ENCODE assay signal across 26 cellular contexts in the genomic region with DNA sequence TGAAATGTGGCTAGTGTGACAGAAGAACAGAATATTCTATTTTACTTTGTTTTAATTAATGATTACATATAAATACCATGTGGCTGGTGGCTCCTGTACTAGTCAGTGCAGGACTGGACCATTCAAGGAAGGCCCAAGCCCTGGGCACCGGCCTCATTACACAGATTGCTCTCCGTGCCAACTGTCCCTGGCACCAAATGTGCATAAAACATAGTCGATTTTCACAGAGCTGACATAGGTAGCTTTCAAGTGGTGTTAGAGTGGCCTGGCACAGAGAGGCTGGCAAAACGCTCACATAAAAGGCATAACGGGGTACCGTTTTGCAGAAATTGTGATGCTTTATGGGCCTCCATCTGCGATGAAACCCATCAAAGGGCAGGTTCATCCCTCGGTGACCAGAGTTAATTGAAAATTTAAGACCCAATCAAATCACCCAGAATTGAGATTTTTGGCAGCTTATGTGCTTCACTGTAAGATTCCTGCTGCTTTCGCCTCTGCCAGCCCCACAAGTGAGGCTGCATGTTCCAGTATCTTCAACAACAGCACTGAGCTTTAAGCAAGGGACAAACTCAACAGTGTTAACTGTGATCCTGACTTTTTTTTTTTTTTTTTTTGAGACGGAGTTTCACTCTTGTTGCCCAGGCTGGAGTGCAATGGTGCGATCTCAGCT.
"Had no signal": no experiment of that assay in that cellular context is flagged by ENCODE, and none has a peak within 500 bp of the region (broad histone marks: within the 10 kb centered on the region; RNA-seq: fewer than 3 reads in every experiment).

No MANE protein-coding gene starts in this region.

- H3K9me3 ChIP-seq: colonic mucosa had no signal

- H3K4me3 Mint-ChIP-seq: activated CD4-positive, alpha-beta T cell treated with anti-CD3 and anti-CD28 coated beads, Interleukin-2, amount 10 ng/mL, durations not matched to agents 24 days and 14 days; activated CD8-positive, alpha-beta memory T cell treated with anti-CD3 and anti-CD28 coated beads, Interleukin-2, amount 10 ng/mL, durations not matched to agents 7 days and 5 days; activated naive CD8-positive, alpha-beta T cell treated with anti-CD3 and anti-CD28 coated beads, Interleukin-2, amount 50 U/mL, for 24 hours; activated T-cell treated with anti-CD3 and anti-CD28 coated beads, Interleukin-2, amount 50 U/mL, for 24 hours; WTC11 had no signal

- DNase-seq: activated CD4-positive, alpha-beta T cell treated with anti-CD3 and anti-CD28 coated beads for 1 hour; activated CD4-positive, alpha-beta T cell treated with anti-CD3 and anti-CD28 coated beads, Interleukin-2, amount 10 ng/mL, durations not matched to agents 24 days and 14 days; activated CD4-positive, alpha-beta T cell treated with anti-CD3 and anti-CD28 coated beads, Interleukin-2, amount 50 U/mL, for 48 hours; activated CD8-positive, alpha-beta memory T cell treated with anti-CD3 and anti-CD28 coated beads, Interleukin-2, amount 10 ng/mL, durations not matched to agents 7 days and 5 days; activated effector memory CD4-positive, alpha-beta T cell treated with anti-CD3 and anti-CD28 coated beads, Interleukin-2, amount 50 U/mL, for 16 hours; activated naive CD4-positive, alpha-beta T cell treated with Interleukin-2 at 50 U/mL for 16 hours; activated naive CD8-positive, alpha-beta T cell treated with anti-CD3 and anti-CD28 coated beads, Interleukin-2, amount 50 U/mL, for 24 hours; activated T-cell treated with anti-CD3 and anti-CD28 coated beads, Interleukin-2, amount 50 U/mL, for 24 hours; amygdala; brain microvascular endothelial cell; cerebellar nuclear complex; colonic mucosa; Kasumi-1; NCI-H1417; NCI-H1930; NCI-H345; NCI-H510A; NCI-H69; PC-9; SHP77 treated with DMSO at 0.1 percent for 48 hours; T-helper 17 cell; T-helper 9 cell had no signal

- H3K27ac Mint-ChIP-seq: activated CD4-positive, alpha-beta T cell treated with anti-CD3 and anti-CD28 coated beads, Interleukin-2, amount 10 ng/mL, durations not matched to agents 24 days and 14 days; activated CD8-positive, alpha-beta memory T cell treated with anti-CD3 and anti-CD28 coated beads, Interleukin-2, amount 10 ng/mL, durations not matched to agents 7 days and 5 days; activated T-helper 1 cell treated with anti-CD3 and anti-CD28 coated beads, Interleukin-12 subunit alpha, Interleukin-12 subunit beta, Interleukin-2, Interleukin-4 antibody, amounts not matched to agents 30 ng/mL and 10 ng/mL and 1 ng/mL, durations not matched to agents 14 hours and 24 hours and 36 hours; WTC11 had no signal

- H3K9me3 Mint-ChIP-seq: activated naive CD4-positive, alpha-beta T cell treated with anti-CD3 and anti-CD28 coated beads, Interleukin-2, amount 50 U/mL, for 72 hours; activated naive CD8-positive, alpha-beta T cell treated with anti-CD3 and anti-CD28 coated beads, Interleukin-2, amount 50 U/mL, for 24 hours; activated T-cell treated with anti-CD3 and anti-CD28 coated beads, Interleukin-2, amount 50 U/mL, for 24 hours had no signal

- H3K4me2 ChIP-seq: PC-9 had no signal

- H3K36me3 ChIP-seq: colonic mucosa had no signal

- H3K27me3 ChIP-seq: brain microvascular endothelial cell, cardiac muscle cell, colonic mucosa had no signal

- ATAC-seq: activated CD8-positive, alpha-beta memory T cell treated with anti-CD3 and anti-CD28 coated beads, Interleukin-2, amount 10 ng/mL, durations not matched to agents 7 days and 5 days; activated naive CD8-positive, alpha-beta T cell treated with anti-CD3 and anti-CD28 coated beads, Interleukin-2, amount 50 U/mL, for 24 hours; T-helper 17 cell; WTC11 had no signal

- H3K4me3 ChIP-seq: cardiac muscle cell, colonic mucosa, PC-9 had no signal

- H2AFZ ChIP-seq: PC-9 had no signal

- H3K27me3 Mint-ChIP-seq: activated CD4-positive, alpha-beta T cell treated with anti-CD3 and anti-CD28 coated beads, Interleukin-2, amount 10 ng/mL, durations not matched to agents 24 days and 14 days; activated CD8-positive, alpha-beta memory T cell treated with anti-CD3 and anti-CD28 coated beads, Interleukin-2, amount 10 ng/mL, durations not matched to agents 7 days and 5 days; activated naive CD8-positive, alpha-beta T cell treated with anti-CD3 and anti-CD28 coated beads, Interleukin-2, amount 50 U/mL, for 24 hours; activated T-cell treated with anti-CD3 and anti-CD28 coated beads, Interleukin-2, amount 50 U/mL, for 24 hours; T-helper 17 cell had no signal

- H3K27ac ChIP-seq: brain microvascular endothelial cell, cardiac muscle cell, colonic mucosa, PC-9 had no signal
